Comparison of ENCODE assay signal across 8 cellular contexts in the genomic region with DNA sequence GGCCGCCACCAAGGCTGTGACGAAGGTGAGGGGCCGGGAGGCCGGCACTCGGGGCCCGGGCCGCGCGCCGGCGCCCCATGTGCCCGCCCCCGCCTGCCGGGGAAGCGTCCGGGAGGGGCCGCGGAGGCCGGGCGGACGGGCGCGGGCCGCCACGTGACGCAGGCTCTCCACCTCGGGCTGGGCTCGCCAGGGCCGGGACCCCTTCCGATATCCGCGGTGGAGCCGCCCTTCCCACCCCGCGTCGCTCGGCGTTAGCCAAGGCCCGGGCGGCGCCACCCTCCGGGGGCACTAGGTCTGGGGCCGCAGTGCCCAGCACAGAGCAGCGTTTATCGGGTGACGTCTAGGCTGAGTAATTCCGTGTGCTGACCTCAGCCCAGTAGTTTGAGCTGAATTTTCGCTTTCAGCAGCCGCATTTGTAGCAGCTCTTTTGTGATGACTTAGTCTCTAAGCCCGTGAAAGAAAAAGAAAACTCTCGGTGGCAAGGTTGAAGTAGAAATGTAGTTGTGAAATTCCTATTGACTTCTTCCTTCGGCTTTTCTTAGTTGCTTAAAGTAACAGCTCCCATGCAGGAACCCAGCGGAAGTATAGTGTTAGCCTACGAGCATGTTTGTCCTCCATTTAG. TPM values are rescaled to one million over a fixed set of nuclear protein-coding genes. Genes with fewer than 3 reads are reported as not detected.
DNase-seq lines count a peak whose midpoint lies in the region; ATAC-seq and TF ChIP-seq lines count a peak whose summit lies in the region.

No MANE protein-coding gene starts in this region.

- ATAC-seq in GM21737 (IDR thresholded peaks at IDR 0.05; ENCODE audit: unreplicated experiment) (peak; percentile 34), foreskin keratinocyte (peak; percentile 30)

- DNase-seq in Caki2 (ENCODE audit: low read depth) (peak; percentile 69), LoVo (ENCODE audit: low spot score) (peak; percentile 49), activated T-helper 1 cell treated with Interleukin-2 at 50 U/mL for 16 hours (ENCODE audit: low read depth) (peak; percentile 55), foreskin keratinocyte (peak in 1 of 2 donors; percentile 59), osteoblast (ENCODE audit: insufficient read length, low spot score, missing footprints) (peak; percentile 84), tibial artery (peak; percentile 65 to 85), NCI-H1092 treated with DMSO at 0.1 percent for 48 hours (lab: John Stamatoyannopoulos, UW) (no peak)

- peak overlapping the region; percentile 66 for H2AFZ ChIP-seq in osteoblast (ENCODE audit: low read length)

- H3K27me3 ChIP-seq in foreskin keratinocyte (no peaks in the 10 kb centered on the region), osteoblast (ENCODE audit: insufficient read depth, low read length) (no peaks in the 10 kb centered on the region), tibial artery (no peaks in the 10 kb centered on the region)

- peaks cover 43% of the 10 kb centered on the region for H3K36me3 ChIP-seq in osteoblast (ENCODE audit: insufficient read depth, low read length)
- H3K36me3 ChIP-seq in tibial artery: peaks cover 12 to 34% (median 23%) of the 10 kb centered on the region in 3 donors

- peaks cover 50% of the 10 kb centered on the region for H3K79me2 ChIP-seq in osteoblast (ENCODE audit: insufficient read depth, low read length)

- TF ChIP-seq CTCF in foreskin keratinocyte (conservative IDR thresholded peaks at IDR 0.05) (no peak), osteoblast (IDR thresholded peaks at IDR 0.05; ENCODE audit: extremely low read depth, low read depth, low read length) (peak; percentile 4), tibial artery (IDR thresholded peaks at IDR 0.05) (no peak)

- peak overlapping the region; percentile 90 for H3K27ac ChIP-seq in foreskin keratinocyte
- peak overlapping the region; percentile 91 for H3K27ac ChIP-seq in osteoblast (ENCODE audit: low read depth, low read length)
- H3K27ac ChIP-seq in tibial artery: peak overlapping the region; percentile 95 to 97

- H3K4me2 ChIP-seq in osteoblast (ENCODE audit: insufficient read depth, low read length): peak overlapping the region; percentile 90

- no peaks in the 10 kb centered on the region for H3K9me3 ChIP-seq in osteoblast (ENCODE audit: low read depth, low read length)
- no peaks in the 10 kb centered on the region for H3K9me3 ChIP-seq in tibial artery

- intact Hi-C loops in tibial artery (cut with DNase I; ENCODE audit: low total_unique reads): loop anchor here (10.0 kb wide), 1 partner anchor 850 kb away; a partner anchor contains a TSS

- H3K4me1 ChIP-seq in foreskin keratinocyte: peaks cover 39% of the 10 kb centered on the region
- peaks cover 58% of the 10 kb centered on the region for H3K4me1 ChIP-seq in osteoblast (ENCODE audit: insufficient read depth, low read length)
- peaks cover 0 to 67% (median 48%) of the 10 kb centered on the region in 4 donors for H3K4me1 ChIP-seq in tibial artery

- H3K4me3 ChIP-seq in osteoblast (ENCODE audit: insufficient read depth, low read length): peak overlapping the region; percentile 80
- peak overlapping the region; percentile 76 to 87 for H3K4me3 ChIP-seq in tibial artery

- peaks cover 45% of the 10 kb centered on the region for H4K20me1 ChIP-seq in osteoblast (ENCODE audit: insufficient read depth, low read length)

- in situ Hi-C loops in Caki2 (cut with HindIII; ENCODE audit: low pct_unique_long_range_greater_than_20kb, low sequenced_read_pairs): no loop called here

RNA-seq across cellular contexts. Expression of a gene that starts 0.9 kb away (rescaled TPM):
- total RNA-seq in Caki2 (2014; rRNA removed; shearing (Covaris generic); ENCODE audit: low replicate concordance): 49.6 and 71.3 TPM in 2 replicates
- total RNA-seq in foreskin keratinocyte (202 and 218 TPM in 2 replicates), osteoblast (154 and 166 TPM in 2 replicates)
- 80.4 and 95.9 TPM in 2 replicates for polyA plus RNA-seq in foreskin keratinocyte
